ENCODE assay signal across 1 cellular context in genomic region chr1:151142411-151143056, GRCh38.
A peak's percentile ranks its signal among the peaks of the same experiment; 100 is the strongest.
TF ChIP-seq lines count a peak whose summit lies in the region.

No MANE protein-coding gene starts in this region.

TF ChIP-seq in HEK293, 187 proteins besides CTCF, POLR2A, EP300 and RAD21:
- TF ChIP-seq GLIS2 (tag by site-specific recombination; IDR thresholded peaks at IDR 0.05) (peak; percentile 32), GLIS1 (tag by site-specific recombination; IDR thresholded peaks at IDR 0.05) (peak; percentile 15; the same call in 1 of the 2 replicates), ZNF121 (tag by site-specific recombination; IDR thresholded peaks at IDR 0.05) (no peak), BCL11B (tag by site-specific recombination; IDR thresholded peaks at IDR 0.05; ENCODE audit: low read depth) (no peak), KLF9 (tag by site-specific recombination; IDR thresholded peaks at IDR 0.05; ENCODE audit: low read depth) (peak; percentile 43; the same call in 1 of the 2 replicates)
